Comparison of ENCODE assay signal across 36 cellular contexts in genomic region chr5:73728493-73729273, GRCh38.
DNase-seq lines count a peak whose midpoint lies in the region; ATAC-seq, FAIRE-seq and TF ChIP-seq lines count a peak whose summit lies in the region.
"Had no signal": no experiment of that assay in that cellular context is flagged by ENCODE, and none has a peak within 500 bp of the region (broad histone marks: within the 10 kb centered on the region; RNA-seq: fewer than 3 reads in every experiment).

No MANE protein-coding gene starts in this region.

- no peak for FAIRE-seq in pancreas (lab: Jason Lieb, UNC)
- FAIRE-seq in GM19239 (lab: Jason Lieb, UNC): no peak
- FAIRE-seq: A204.1, G401.6 had no signal

- intact Hi-C loops in left cardiac atrium (cut with DNase I): no loop called here
- intact Hi-C loops in cardiac septum (cut with DNase I): no loop called here
- intact Hi-C loops in pancreas (cut with DNase I): no loop called here

- H3K27me3 ChIP-seq in pancreas: no peaks in the 10 kb centered on the region
- no peaks in the 10 kb centered on the region for H3K27me3 ChIP-seq in suprapubic skin
- H3K27me3 ChIP-seq: breast epithelium, upper lobe of left lung had no signal

- peak overlapping the region; percentile 62 to 67 (median 64) for H3K27ac ChIP-seq in pancreas
- no peak overlapping the region for H3K27ac ChIP-seq in suprapubic skin
- H3K27ac ChIP-seq: breast epithelium, parathyroid adenoma, upper lobe of left lung had no signal

- 21 to 22% methylated on average over 7 of the region's 7 CpGs for WGBS in pancreas, 2 donors
- WGBS in suprapubic skin: 69% methylated on average over 7 of the region's 7 CpGs

- H3K4me3 ChIP-seq in fibroblast of mammary gland (ENCODE audit: control insufficient read depth, low read depth, low read length) (no peak overlapping the region), pancreas (no peak overlapping the region), suprapubic skin (no peak overlapping the region)
- H3K4me3 ChIP-seq: breast epithelium, upper lobe of left lung had no signal

- TF ChIP-seq CTCF in fibroblast of mammary gland (conservative IDR thresholded peaks at IDR 0.05; ENCODE audit: control insufficient read depth, insufficient read depth, low read depth, low read length) (no peak), pancreas (IDR thresholded peaks at IDR 0.05) (no peak), suprapubic skin (IDR thresholded peaks at IDR 0.05) (no peak)

- H3K4me1 ChIP-seq in pancreas (peaks cover 37 to 57% (median 48%) of the 10 kb centered on the region in 3 donors), suprapubic skin (no peaks in the 10 kb centered on the region)
- H3K4me1 ChIP-seq: breast epithelium, parathyroid adenoma, upper lobe of left lung had no signal

- no peak for TF ChIP-seq POLR2A in suprapubic skin (IDR thresholded peaks at IDR 0.05)

- ATAC-seq in left cardiac atrium (peak; percentile 35 to 60), pancreas (peak; percentile 78 to 92 (median 86)), GM18873 (IDR thresholded peaks at IDR 0.05; ENCODE audit: low FRiP score, unreplicated experiment) (no peak)
- ATAC-seq: HCT116 had no signal

- no peaks in the 10 kb centered on the region for H3K36me3 ChIP-seq in pancreas
- no peaks in the 10 kb centered on the region for H3K36me3 ChIP-seq in suprapubic skin
- H3K36me3 ChIP-seq: breast epithelium, upper lobe of left lung had no signal

- H3K9me3 ChIP-seq in pancreas (no peaks in the 10 kb centered on the region), suprapubic skin (no peaks in the 10 kb centered on the region)
- H3K9me3 ChIP-seq: breast epithelium, upper lobe of left lung had no signal

- TF ChIP-seq EP300 in suprapubic skin (IDR thresholded peaks at IDR 0.05): no peak

- DNase-seq in left cardiac atrium: no peak
- DNase-seq in cardiac septum (ENCODE audit: low spot score): no peak
- DNase-seq in fibroblast of mammary gland (ENCODE audit: low read depth): peak; percentile 37
- DNase-seq in pancreas: peak in 4 of 6 donors; percentile 23 to 50 (median 39)
- no peak for DNase-seq in suprapubic skin (ENCODE audit: low spot score in 2 of 2)
- DNase-seq in GM19239 (ENCODE audit: insufficient read length, low spot score): no peak
- no peak for DNase-seq in stimulated activated CD4-positive, alpha-beta T cell treated with anti-CD3 and anti-CD28 coated beads, Interleukin-2, amount 100 ng/mL, for 48 hours
- DNase-seq: activated CD4-positive, alpha-beta memory T cell treated with anti-CD3 and anti-CD28 coated beads for 36 hours; activated CD4-positive, alpha-beta T cell treated with anti-CD3 and anti-CD28 coated beads for 1 hour; activated CD8-positive, alpha-beta memory T cell treated with anti-CD3 and anti-CD28 coated beads, Interleukin-2, amount 50 U/mL, for 4 hours; activated naive CD4-positive, alpha-beta T cell treated with anti-CD3 and anti-CD28 coated beads, Interleukin-2, amount 10 ng/mL, durations not matched to agents 7 days and 5 days; amniotic stem cell; Calu3; CD4-positive, CD25-positive, alpha-beta regulatory T cell; cortex of kidney; DMS79; foreskin fibroblast; head of caudate nucleus; kidney glomerular epithelial cell; MV-4-11; NCI-H1436; NCI-H2081 treated with DMSO at 0.1 percent for 48 hours; NCI-H2227 treated with DMSO at 0.1 percent for 48 hours; NCI-H526; NK-92 treated with Interleukin-12 subunit alpha and Interleukin-12 subunit beta, amount 100 ng/mL, for 24 hours; retina; SHP77; stimulated activated CD4-positive, alpha-beta T cell treated with anti-CD3 and anti-CD28 coated beads, Interleukin-1b, Interleukin-23, amount 100 ng/mL, for 48 hours; stimulated activated CD8-positive, alpha-beta memory T cell treated with anti-CD3 and anti-CD28 coated beads, Interleukin-4, amount 100 ng/mL, for 48 hours; upper lobe of left lung had no signal

Comparison
In these comparisons a context has a peak if more than half of its experiments do, and no peak if none do; other contexts are left out.
1. DNase-seq: peak in fibroblast of mammary gland (single experiment) and pancreas (4 of 6); none in left cardiac atrium (single experiment), cardiac septum (single experiment), suprapubic skin (0 of 2), GM19239 (single experiment) and stimulated activated CD4-positive, alpha-beta T cell treated with anti-CD3 and anti-CD28 coated beads, Interleukin-2, amount 100 ng/mL, for 48 hours (0 of 2).